In the genomic region with DNA sequence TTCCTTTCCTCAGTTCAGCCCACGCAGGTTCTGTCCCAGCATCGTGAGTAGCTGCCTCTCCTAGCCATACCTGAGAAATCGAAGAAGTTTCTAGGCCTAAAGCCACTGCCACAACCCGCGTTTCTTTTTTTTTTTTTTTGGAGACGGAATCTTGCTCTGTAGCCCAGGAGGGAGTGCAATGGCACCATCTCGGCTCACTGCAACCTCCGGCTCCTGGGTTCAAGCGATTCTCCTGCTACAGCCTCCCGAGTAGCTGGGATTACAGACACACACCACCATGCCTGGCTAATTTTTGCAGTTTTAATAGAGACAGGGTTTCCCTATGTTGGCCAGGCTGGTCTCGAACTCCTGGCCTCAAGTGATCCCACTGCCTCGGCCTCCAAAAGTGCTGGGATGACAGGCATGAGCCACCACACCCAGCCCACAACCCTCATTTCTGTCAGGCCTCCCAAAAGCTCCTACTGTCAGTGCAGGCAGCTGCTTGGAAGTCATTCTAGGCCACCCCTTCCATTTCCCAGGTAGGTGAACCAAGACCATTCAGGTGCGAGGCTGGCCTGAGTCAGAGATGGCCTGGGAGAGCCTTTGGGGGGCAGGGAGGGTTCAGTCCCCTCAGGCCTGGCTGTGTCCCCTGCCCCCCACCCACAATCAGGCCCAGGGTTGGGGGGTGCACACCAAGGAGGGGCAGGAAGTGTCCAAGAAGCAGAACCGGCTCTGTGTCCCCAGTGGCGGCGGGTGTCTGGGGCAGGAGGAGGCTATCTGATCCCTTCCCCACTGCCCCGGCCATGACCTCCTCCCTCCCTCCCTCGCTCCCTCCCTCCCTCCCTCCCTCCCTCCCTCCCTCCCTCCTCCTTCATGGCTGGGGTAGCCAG, we compare ENCODE assay signal across 8 cellular contexts. TPM values are rescaled to one million over a fixed set of nuclear protein-coding genes. Genes with fewer than 3 reads are reported as not detected.
DNase-seq lines count a peak whose midpoint lies in the region; ATAC-seq and TF ChIP-seq lines count a peak whose summit lies in the region.

No MANE protein-coding gene starts in this region.

- H3K27me3 ChIP-seq in left ventricle myocardium inferior (ENCODE audit: low read depth), result peaks cover 22% of the 10 kb centered on the region

- peak; percentile 78 for DNase-seq in UCSD-AML1 (lab: John Stamatoyannopoulos, UW; ENCODE audit: unreplicated experiment)
- DNase-seq in left ventricle myocardium inferior, result no peak
- no peak for DNase-seq in NCI-H2029 treated with DMSO at 0.1 percent for 48 hours (lab: John Stamatoyannopoulos, UW)
- DNase-seq in GM10248 (ENCODE audit: extremely low spot score), result no peak
- DNase-seq in kidney glomerular epithelial cell (lab: John Stamatoyannopoulos, UW), result no peak

- H3K9me3 Mint-ChIP-seq in IgD-negative memory B cell, result no peaks in the 10 kb centered on the region

- H3K36me3 Mint-ChIP-seq in IgD-negative memory B cell, result no peaks in the 10 kb centered on the region

- CTCF ChIA-PET in GM10248 (lab: Yijun Ruan, JAX), result interaction anchor here (1.3 to 1.4 kb wide), 2 partner anchors 17 to 20 kb away, joined by 3 to 9 read pairs; no protein-coding TSS in a partner anchor

- H3K4me1 Mint-ChIP-seq in IgD-negative memory B cell, result peaks cover 33 to 57% (median 57%) of the 10 kb centered on the region in 3 donors

- peaks cover 26% of the 10 kb centered on the region for H3K4me1 ChIP-seq in left ventricle myocardium inferior

- H3K4me3 Mint-ChIP-seq in IgD-negative memory B cell, result peak overlapping the region; percentile 94 to 99 (median 97)

- no peaks in the 10 kb centered on the region for H3K36me3 ChIP-seq in left ventricle myocardium inferior

- no peak for ATAC-seq in GM19452 (IDR thresholded peaks at IDR 0.05; ENCODE audit: unreplicated experiment)

- no peak for TF ChIP-seq CTCF in left ventricle myocardium inferior (IDR thresholded peaks at IDR 0.05; ENCODE audit: borderline replicate concordance)
- TF ChIP-seq CTCF in GM10248 (IDR thresholded peaks at IDR 0.05; ENCODE audit: control extremely low read depth, extremely low read depth, low read depth, missing control alignments), result no peak

- H3K9me3 ChIP-seq in left ventricle myocardium inferior (replicated peaks), result no peaks in the 10 kb centered on the region

- no peak overlapping the region for H3K27ac ChIP-seq in left ventricle myocardium inferior (replicated peaks)
- peak overlapping the region in 13 of 21 experiments; percentile 36 to 97 (median 80) for H3K27ac ChIP-seq in skin epidermis

- POLR2A ChIA-PET in GM10248 (lab: Yijun Ruan, JAX), result interaction anchor here (0.6 kb wide), 1 partner anchor 1126 kb away, joined by 3 read pairs; no protein-coding TSS in a partner anchor

- intact Hi-C loops in left ventricle myocardium inferior (cut with micrococcal nuclease), result no loop called here

- H3K4me3 ChIP-seq in left ventricle myocardium inferior (peak overlapping the region; percentile 70), skin epidermis (peak overlapping the region in 2 of 7 experiments; percentile 37 to 44)

- peak overlapping the region; percentile 94 to 99 (median 99) for H3K27ac Mint-ChIP-seq in IgD-negative memory B cell

- no peaks in the 10 kb centered on the region for H3K27me3 Mint-ChIP-seq in IgD-negative memory B cell

RNA-seq across cellular contexts. Expression of gene NOL4L, which starts 47.2 kb away (rescaled TPM):
- 7.3 TPM for polyA plus RNA-seq in IgD-negative memory B cell
- total RNA-seq in left ventricle myocardium inferior, result 5.6 TPM
